Comparison of ENCODE assay signal across 8 cellular contexts in genomic region chr14:95534299-95535225, GRCh38. TPM values are rescaled to one million over a fixed set of nuclear protein-coding genes. Genes with fewer than 3 reads are reported as not detected.
A peak's percentile ranks its signal among the peaks of the same experiment; 100 is the strongest.
DNase-seq lines count a peak whose midpoint lies in the region; ATAC-seq and TF ChIP-seq lines count a peak whose summit lies in the region.

Gene GLRX5, plus strand, starts transcription at chr14:95535050. Its CDS starts 40 bp downstream, at chr14:95535090.

- H3K4me3 Mint-ChIP-seq in activated naive CD8-positive, alpha-beta T cell, result peak within 1 kb of the TSS; percentile 99

- no peaks in the 10 kb centered on the region for H3K27me3 Mint-ChIP-seq in activated naive CD8-positive, alpha-beta T cell

- POLR2A ChIA-PET in GM10248 (lab: Yijun Ruan, JAX), result interaction anchor here (1.5 kb wide), 1 partner anchor 19 kb away, joined by 4 read pairs; no protein-coding TSS in a partner anchor

- peak within 1 kb of the TSS; percentile 95 for H3K27ac Mint-ChIP-seq in activated naive CD8-positive, alpha-beta T cell

- H3K27ac ChIP-seq in temporal lobe (ENCODE audit: low read depth, low read length), result no peak within 1 kb of the TSS

- peaks cover 6% of the 10 kb centered on the region for H3K36me3 Mint-ChIP-seq in activated naive CD8-positive, alpha-beta T cell

- H3K9me3 Mint-ChIP-seq in activated naive CD8-positive, alpha-beta T cell (ENCODE audit: low read depth), result no peaks in the 10 kb centered on the region

- DNase-seq in GM10248 (ENCODE audit: extremely low spot score) (peak; percentile 99), NCI-H1105 (lab: John Stamatoyannopoulos, UW) (peak; percentile 99), SKM-1 treated with dmso at 0.1 percent for 144 hours (lab: John Stamatoyannopoulos, UW; ENCODE audit: unreplicated experiment) (peak; percentile 90), glomerular endothelial cell (ENCODE audit: extremely low read depth, low read depth, low spot score) (peak; percentile 99), occipital lobe (lab: John Stamatoyannopoulos, UW) (peak; percentile 100)

- peak; percentile 87 for ATAC-seq in HG02623 (IDR thresholded peaks at IDR 0.05; ENCODE audit: unreplicated experiment)

- H3K4me1 Mint-ChIP-seq in activated naive CD8-positive, alpha-beta T cell (ENCODE audit: low read depth), result peaks cover 71% of the 10 kb centered on the region

- CTCF ChIA-PET in GM10248 (lab: Yijun Ruan, JAX), result interaction anchor here (1.2 to 2.7 kb wide), 8 partner anchors 10 to 104 kb away, joined by 3 to 8 read pairs (median 4); no protein-coding TSS in a partner anchor

- no peak for TF ChIP-seq CTCF in GM10248 (IDR thresholded peaks at IDR 0.05; ENCODE audit: control extremely low read depth, extremely low read depth, low read depth, missing control alignments)

RNA-seq across cellular contexts. Expression of gene GLRX5, which starts in this region (rescaled TPM):
- total RNA-seq in glomerular endothelial cell (38.7 and 49.4 TPM in 2 replicates), occipital lobe (28.7 TPM), temporal lobe (20.4 TPM)
